1 cellular context compared by ENCODE assay signal in the genomic region with DNA sequence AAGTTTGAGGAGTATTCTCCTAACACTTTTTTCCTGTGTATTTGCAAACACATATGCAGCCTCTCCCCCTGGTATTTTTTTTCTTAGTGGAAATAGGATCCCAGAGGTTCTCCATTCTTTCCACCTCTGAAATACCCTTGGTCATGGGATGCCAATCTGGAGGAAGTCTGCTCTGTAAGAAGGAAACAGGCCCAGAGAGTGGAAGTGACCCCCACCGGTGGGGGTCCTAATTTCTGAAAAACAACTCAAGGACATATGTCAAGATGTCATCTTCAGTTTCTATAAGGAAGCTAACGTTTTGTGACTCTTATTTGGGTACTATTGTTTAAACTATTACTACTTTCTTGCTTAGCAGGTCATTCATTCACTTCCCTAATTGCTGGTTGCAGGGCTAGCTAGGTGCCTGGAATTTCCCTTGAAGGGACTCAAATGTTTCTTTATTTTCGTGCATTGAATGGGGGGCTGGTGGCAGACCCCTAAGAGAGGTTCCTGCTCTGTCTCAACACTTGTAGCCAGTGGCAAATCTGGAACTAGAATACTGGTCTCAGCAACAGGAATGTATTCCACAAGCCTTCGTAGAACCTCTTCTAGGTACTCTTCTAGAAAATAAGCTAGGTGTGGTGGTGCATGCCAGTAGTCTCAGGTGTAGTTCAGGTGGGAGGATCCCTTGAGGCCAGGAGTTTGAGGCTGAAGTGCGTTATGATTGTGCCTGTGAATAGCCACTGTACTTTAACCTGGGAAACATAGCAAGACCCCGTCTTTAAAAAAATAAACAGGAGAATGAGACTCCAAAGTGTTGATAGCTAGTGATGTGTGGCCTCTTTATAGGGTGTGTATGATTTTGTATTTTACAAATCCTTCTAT.
TF ChIP-seq lines count a peak whose summit lies in the region.

No MANE protein-coding gene starts in this region.

TF ChIP-seq in K562, 482 proteins besides CTCF, POLR2A, EP300 and RAD21:
- TF ChIP-seq PURB (CRISPR knock-in tag; IDR thresholded peaks at IDR 0.05; ENCODE audit: low read depth) (no peak), KDM4B (IDR thresholded peaks at IDR 0.05; ENCODE audit: borderline replicate concordance in 2 of 2, low read depth in 1 of 2) (no peak), E2F3 (CRISPR knock-in tag; IDR thresholded peaks at IDR 0.05) (no peak), ZFX (CRISPR knock-in tag; IDR thresholded peaks at IDR 0.05) (0 out of 2 replicates have a peak, but pooled peaks have one; percentile 33), ZFP30 (CRISPR knock-in tag; IDR thresholded peaks at IDR 0.05; ENCODE audit: borderline replicate concordance) (no peak), KAT2B (IDR thresholded peaks at IDR 0.05; ENCODE audit: low read depth, low read length) (no peak)
- TF ChIP-seq, protein P1, sequence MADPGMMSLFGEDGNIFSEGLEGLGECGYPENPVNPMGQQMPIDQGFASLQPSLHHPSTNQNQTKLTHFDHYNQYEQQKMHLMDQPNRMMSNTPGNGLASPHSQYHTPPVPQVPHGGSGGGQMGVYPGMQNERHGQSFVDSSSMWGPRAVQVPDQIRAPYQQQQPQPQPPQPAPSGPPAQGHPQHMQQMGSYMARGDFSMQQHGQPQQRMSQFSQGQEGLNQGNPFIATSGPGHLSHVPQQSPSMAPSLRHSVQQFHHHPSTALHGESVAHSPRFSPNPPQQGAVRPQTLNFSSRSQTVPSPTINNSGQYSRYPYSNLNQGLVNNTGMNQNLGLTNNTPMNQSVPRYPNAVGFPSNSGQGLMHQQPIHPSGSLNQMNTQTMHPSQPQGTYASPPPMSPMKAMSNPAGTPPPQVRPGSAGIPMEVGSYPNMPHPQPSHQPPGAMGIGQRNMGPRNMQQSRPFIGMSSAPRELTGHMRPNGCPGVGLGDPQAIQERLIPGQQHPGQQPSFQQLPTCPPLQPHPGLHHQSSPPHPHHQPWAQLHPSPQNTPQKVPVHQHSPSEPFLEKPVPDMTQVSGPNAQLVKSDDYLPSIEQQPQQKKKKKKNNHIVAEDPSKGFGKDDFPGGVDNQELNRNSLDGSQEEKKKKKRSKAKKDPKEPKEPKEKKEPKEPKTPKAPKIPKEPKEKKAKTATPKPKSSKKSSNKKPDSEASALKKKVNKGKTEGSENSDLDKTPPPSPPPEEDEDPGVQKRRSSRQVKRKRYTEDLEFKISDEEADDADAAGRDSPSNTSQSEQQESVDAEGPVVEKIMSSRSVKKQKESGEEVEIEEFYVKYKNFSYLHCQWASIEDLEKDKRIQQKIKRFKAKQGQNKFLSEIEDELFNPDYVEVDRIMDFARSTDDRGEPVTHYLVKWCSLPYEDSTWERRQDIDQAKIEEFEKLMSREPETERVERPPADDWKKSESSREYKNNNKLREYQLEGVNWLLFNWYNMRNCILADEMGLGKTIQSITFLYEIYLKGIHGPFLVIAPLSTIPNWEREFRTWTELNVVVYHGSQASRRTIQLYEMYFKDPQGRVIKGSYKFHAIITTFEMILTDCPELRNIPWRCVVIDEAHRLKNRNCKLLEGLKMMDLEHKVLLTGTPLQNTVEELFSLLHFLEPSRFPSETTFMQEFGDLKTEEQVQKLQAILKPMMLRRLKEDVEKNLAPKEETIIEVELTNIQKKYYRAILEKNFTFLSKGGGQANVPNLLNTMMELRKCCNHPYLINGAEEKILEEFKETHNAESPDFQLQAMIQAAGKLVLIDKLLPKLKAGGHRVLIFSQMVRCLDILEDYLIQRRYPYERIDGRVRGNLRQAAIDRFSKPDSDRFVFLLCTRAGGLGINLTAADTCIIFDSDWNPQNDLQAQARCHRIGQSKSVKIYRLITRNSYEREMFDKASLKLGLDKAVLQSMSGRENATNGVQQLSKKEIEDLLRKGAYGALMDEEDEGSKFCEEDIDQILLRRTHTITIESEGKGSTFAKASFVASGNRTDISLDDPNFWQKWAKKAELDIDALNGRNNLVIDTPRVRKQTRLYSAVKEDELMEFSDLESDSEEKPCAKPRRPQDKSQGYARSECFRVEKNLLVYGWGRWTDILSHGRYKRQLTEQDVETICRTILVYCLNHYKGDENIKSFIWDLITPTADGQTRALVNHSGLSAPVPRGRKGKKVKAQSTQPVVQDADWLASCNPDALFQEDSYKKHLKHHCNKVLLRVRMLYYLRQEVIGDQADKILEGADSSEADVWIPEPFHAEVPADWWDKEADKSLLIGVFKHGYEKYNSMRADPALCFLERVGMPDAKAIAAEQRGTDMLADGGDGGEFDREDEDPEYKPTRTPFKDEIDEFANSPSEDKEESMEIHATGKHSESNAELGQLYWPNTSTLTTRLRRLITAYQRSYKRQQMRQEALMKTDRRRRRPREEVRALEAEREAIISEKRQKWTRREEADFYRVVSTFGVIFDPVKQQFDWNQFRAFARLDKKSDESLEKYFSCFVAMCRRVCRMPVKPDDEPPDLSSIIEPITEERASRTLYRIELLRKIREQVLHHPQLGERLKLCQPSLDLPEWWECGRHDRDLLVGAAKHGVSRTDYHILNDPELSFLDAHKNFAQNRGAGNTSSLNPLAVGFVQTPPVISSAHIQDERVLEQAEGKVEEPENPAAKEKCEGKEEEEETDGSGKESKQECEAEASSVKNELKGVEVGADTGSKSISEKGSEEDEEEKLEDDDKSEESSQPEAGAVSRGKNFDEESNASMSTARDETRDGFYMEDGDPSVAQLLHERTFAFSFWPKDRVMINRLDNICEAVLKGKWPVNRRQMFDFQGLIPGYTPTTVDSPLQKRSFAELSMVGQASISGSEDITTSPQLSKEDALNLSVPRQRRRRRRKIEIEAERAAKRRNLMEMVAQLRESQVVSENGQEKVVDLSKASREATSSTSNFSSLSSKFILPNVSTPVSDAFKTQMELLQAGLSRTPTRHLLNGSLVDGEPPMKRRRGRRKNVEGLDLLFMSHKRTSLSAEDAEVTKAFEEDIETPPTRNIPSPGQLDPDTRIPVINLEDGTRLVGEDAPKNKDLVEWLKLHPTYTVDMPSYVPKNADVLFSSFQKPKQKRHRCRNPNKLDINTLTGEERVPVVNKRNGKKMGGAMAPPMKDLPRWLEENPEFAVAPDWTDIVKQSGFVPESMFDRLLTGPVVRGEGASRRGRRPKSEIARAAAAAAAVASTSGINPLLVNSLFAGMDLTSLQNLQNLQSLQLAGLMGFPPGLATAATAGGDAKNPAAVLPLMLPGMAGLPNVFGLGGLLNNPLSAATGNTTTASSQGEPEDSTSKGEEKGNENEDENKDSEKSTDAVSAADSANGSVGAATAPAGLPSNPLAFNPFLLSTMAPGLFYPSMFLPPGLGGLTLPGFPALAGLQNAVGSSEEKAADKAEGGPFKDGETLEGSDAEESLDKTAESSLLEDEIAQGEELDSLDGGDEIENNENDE (IDR thresholded peaks at IDR 0.05; ENCODE audit: low read depth, low read length): peak; percentile 23
TF ChIP-seq in K562: peak in this region for 2.
